In the genomic region with DNA sequence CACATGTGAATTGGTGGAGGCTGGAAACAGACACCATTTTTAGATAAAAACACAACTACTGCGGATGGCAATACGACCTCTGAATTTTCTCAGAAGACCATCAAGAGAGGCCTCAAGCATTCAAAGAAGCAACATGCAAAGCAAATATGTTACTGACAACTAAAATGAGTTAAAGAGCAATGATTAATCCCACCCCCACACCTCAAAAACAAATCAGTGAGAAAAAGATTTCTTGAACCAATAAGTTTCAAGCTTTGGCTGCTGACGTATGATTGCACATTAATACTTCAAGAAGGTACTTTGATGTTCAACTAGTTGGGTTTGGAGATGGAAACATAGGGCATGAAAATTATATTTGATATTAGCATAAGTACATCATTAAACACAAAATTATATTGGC, we compare ENCODE assay signal across 8 cellular contexts. TPM values are rescaled to one million over a fixed set of nuclear protein-coding genes. Genes with fewer than 3 reads are reported as not detected.
DNase-seq lines count a peak whose midpoint lies in the region; ATAC-seq, FAIRE-seq and TF ChIP-seq lines count a peak whose summit lies in the region.

No MANE protein-coding gene starts in this region.

- no peak for TF ChIP-seq EP300 in K562 (IDR thresholded peaks at IDR 0.05; ENCODE audit: low read length)

- CTCF ChIA-PET in K562 (lab: Yijun Ruan, JAX; ENCODE audit: low intra/inter-chr PET ratio) = no interaction called here

- peak overlapping the region; percentile 98 for H3K4me2 ChIP-seq in K562 (ENCODE audit: insufficient read depth, low read length)

- peaks cover 0 to 8% of the 10 kb centered on the region in 2 experiments; a peak in 2 of 5 replicates for H3K4me1 ChIP-seq in K562 (replicated peaks in 1 of 2; ENCODE audit: control insufficient read depth in 2 of 2, insufficient read depth in 2 of 2, low read length in 2 of 2)
- H3K4me1 ChIP-seq in mononuclear cell (ENCODE audit: insufficient read depth, low read length) = peaks cover 26% of the 10 kb centered on the region

- DNase-seq in HFF-Myc (ENCODE audit: extremely low read depth, low read depth) (no peak), K562 (ENCODE audit: extremely low read depth in 1 of 4, low spot score in 3 of 4) (peak in 1 of 4 experiments; percentile 12), C1 segment of cervical spinal cord (lab: John Stamatoyannopoulos, UW) (no peak)

- no peak for ATAC-seq in K562
- ATAC-seq in HG02588 (IDR thresholded peaks at IDR 0.05; ENCODE audit: unreplicated experiment) = no peak
- no peak for ATAC-seq in HG03159 (IDR thresholded peaks at IDR 0.05; ENCODE audit: unreplicated experiment)
- no peak for ATAC-seq in GM18870 (IDR thresholded peaks at IDR 0.05; ENCODE audit: unreplicated experiment)

- intact Hi-C loops in K562 (cut with micrococcal nuclease) = loop anchor here (5.0 kb wide), 2 partner anchors 145 to 275 kb away; no protein-coding TSS in a partner anchor

- H3K27me3 ChIP-seq in K562 (ENCODE audit: control insufficient read depth in 2 of 2, insufficient read depth in 2 of 2, low read length in 2 of 2) = no peaks in the 10 kb centered on the region
- no peaks in the 10 kb centered on the region for H3K27me3 ChIP-seq in mononuclear cell (ENCODE audit: insufficient read depth, low read length)

- H3K27ac ChIP-seq in 22Rv1 (peak overlapping the region; percentile 74), K562 (ENCODE audit: extremely low read depth, low read depth, low read length) (peak overlapping the region; percentile 84; the same call in 1 of the 3 replicates)

- no peaks in the 10 kb centered on the region for H3K9me3 ChIP-seq in K562 (replicated peaks; ENCODE audit: control insufficient read depth, insufficient read depth, low read depth, low read length)
- no peaks in the 10 kb centered on the region for H3K9me3 ChIP-seq in mononuclear cell (ENCODE audit: low read depth, low read length)

- peaks cover 13% of the 10 kb centered on the region; the same call in 2 of the 3 replicates for H3K36me3 ChIP-seq in K562 (ENCODE audit: control insufficient read depth, insufficient read depth, low read length)

- H2AFZ ChIP-seq in K562 (ENCODE audit: low read depth, low read length) = peak overlapping the region; percentile 97; the same call in 1 of the 2 replicates

- H3K9ac ChIP-seq in K562 (ENCODE audit: insufficient read depth in 1 of 2, low read depth in 2 of 2, low read length in 2 of 2) = peak overlapping the region in 1 of 2 experiments; percentile 91; a peak in 2 of 4 replicates

- TF ChIP-seq CTCF in 22Rv1 (IDR thresholded peaks at IDR 0.05) (no peak), HFF-Myc (IDR thresholded peaks at IDR 0.05; ENCODE audit: low read depth, low read length, missing control alignments) (no peak), K562 (IDR thresholded peaks at IDR 0.05 in 2 of 3, conservative IDR thresholded peaks at IDR 0.05 in 1 of 3; ENCODE audit: insufficient read depth in 2 of 3, low read depth in 1 of 3, low read length in 3 of 3) (no peak)

- peaks cover 54% of the 10 kb centered on the region for H3K79me2 ChIP-seq in K562 (ENCODE audit: control insufficient read depth, insufficient read depth, low read length)

- WGBS in K562 (ENCODE audit: insufficient coverage, low coverage, missing lambda C conversion rate) = 2% methylated on average over 3 of the region's 3 CpGs

- BruUV-seq in K562 (replicated peaks; lab: Mats Ljungman, UMichigan) = no TSS peak

- POLR2A ChIA-PET in K562 (lab: Yijun Ruan, JAX) = interaction anchor here (0.6 to 1.3 kb wide), 2 partner anchors 13 to 37 kb away, joined by 3 to 4 read pairs; no protein-coding TSS in a partner anchor

- no peaks in the 10 kb centered on the region for H3K9me1 ChIP-seq in K562 (ENCODE audit: control insufficient read depth, insufficient read depth, low read length)

- FAIRE-seq in K562 (lab: Jason Lieb, UNC) = no peak

- H3K4me3 ChIP-seq in HFF-Myc (replicated peaks; ENCODE audit: low read depth, low read length) (peak overlapping the region; percentile 90), K562 (peak overlapping the region; percentile 74), mononuclear cell (ENCODE audit: low read length) (peak overlapping the region; percentile 85)

- in situ Hi-C loops in K562 (cut with MboI) = no loop called here

- no peaks in the 10 kb centered on the region for H4K20me1 ChIP-seq in K562 (replicated peaks; ENCODE audit: control insufficient read depth, insufficient read depth, low read length)

- TF ChIP-seq POLR2A in K562 (conservative IDR thresholded peaks at IDR 0.05) = no peak

- TF ChIP-seq RAD21 in K562 (CRISPR knock-in tag; conservative IDR thresholded peaks at IDR 0.05 in 1 of 2, IDR thresholded peaks at IDR 0.05 in 1 of 2) = no peak

TF ChIP-seq in K562, 482 proteins besides CTCF, POLR2A, EP300 and RAD21:
- TF ChIP-seq KAT7 (CRISPR knock-in tag; IDR thresholded peaks at IDR 0.05; ENCODE audit: borderline replicate concordance) (0 out of 2 replicates have a peak, but pooled peaks have one; percentile 4), POLR2G (IDR thresholded peaks at IDR 0.05; ENCODE audit: low read depth, low read length) (no peak), RNF2 (IDR thresholded peaks at IDR 0.05) (no peak), YY1 (IDR thresholded peaks at IDR 0.05; ENCODE audit: borderline replicate concordance in 1 of 3, control insufficient read depth in 1 of 3, extremely low read depth in 1 of 3, insufficient read depth in 3 of 3, insufficient read length in 1 of 3, insufficient replicate concordance in 2 of 3, low read depth in 1 of 3, low read length in 2 of 3) (peak in 1 of 3 experiments; percentile 47), EZH2 (IDR thresholded peaks at IDR 0.05; ENCODE audit: borderline replicate concordance, low read depth, low read length) (no peak), KDM1A (IDR thresholded peaks at IDR 0.05) (0 out of 4 replicates have a peak, but pooled peaks of 1 of the 2 experiments have one; percentile 25), EGR1 (conservative IDR thresholded peaks at IDR 0.05) (peak; percentile 16; the same call in 1 of the 2 replicates)

RNA-seq across cellular contexts. Expression of a gene that starts 1.0 kb away (rescaled TPM):
- 6.4 and 14.7 TPM in 2 replicates for total RNA-seq in K562 (2011; cell fraction: chromatin; rRNA removed; ENCODE audit: low replicate concordance)
- 3.7 and 5.0 TPM in 2 replicates for total RNA-seq in K562 (2011; cell fraction: nucleolus; rRNA removed)
- total RNA-seq in K562 (2011; cell fraction: nucleoplasm; rRNA removed) = 6.0 and 6.5 TPM in 2 replicates
- total RNA-seq in K562 (2014; rRNA removed) = 7.1 and 8.2 TPM in 2 replicates
- 17.9 and 20.4 TPM in 2 replicates for total RNA-seq in K562 (2014; rRNA removed; fragmentation: Illumina TruSeq; extraction: Trizol)
- 10.7 and 11.4 TPM in 2 replicates for total RNA-seq in K562 (2015; rRNA removed; fragmentation: Illumina TruSeq; extraction: Trizol)
- 15.5 and 16.0 TPM in 2 replicates for total RNA-seq in K562 (2021)
- 20.0 and 26.2 TPM in 2 replicates for polyA plus RNA-seq in K562 (2011; rRNA removed)
- 5.2 and 9.4 TPM in 2 replicates for polyA plus RNA-seq in K562 (2011; cell fraction: cytosol; rRNA removed)
- 15.5 and 27.7 TPM in 2 replicates for polyA plus RNA-seq in K562 (2011; cell fraction: nucleus; rRNA removed)
- 13.3 and 17.6 TPM in 2 replicates for polyA plus RNA-seq in K562 (2012)
- 14.0 and 15.5 TPM in 2 replicates for polyA plus RNA-seq in K562 (2014; fragmentation: Illumina TruSeq; extraction: Trizol)
- polyA plus RNA-seq in K562 (2014; fragmentation: Nextera tagmentation; extraction: Ambion mirVana) = 10 to 100 TPM; 21.0 to 26.4 TPM
- polyA plus RNA-seq in K562 (2014; rRNA removed) = 14.1 and 14.8 TPM in 2 replicates
- polyA minus RNA-seq in K562 (2011; rRNA and poly(A)+ RNA removed) = 33.0 and 34.6 TPM in 2 replicates
- 6.9 and 10.3 TPM in 2 replicates for polyA minus RNA-seq in K562 (2011; cell fraction: cytosol; rRNA and poly(A)+ RNA removed)
- 9.2 and 22.4 TPM in 2 replicates for polyA minus RNA-seq in K562 (2011; cell fraction: nucleus; rRNA and poly(A)+ RNA removed)
- total RNA-seq in mononuclear cell = 3.8 TPM

RNA-seq across cellular contexts. Expression of a gene that starts 1.1 kb away (rescaled TPM):
- total RNA-seq in K562 (2011; cell fraction: chromatin; rRNA removed; ENCODE audit: low replicate concordance) = 3.2 and 11.6 TPM in 2 replicates
- total RNA-seq in K562 (2011; cell fraction: nucleolus; rRNA removed) = 2.1 and 2.2 TPM in 2 replicates
- total RNA-seq in K562 (2011; cell fraction: nucleoplasm; rRNA removed) = 5.8 and 14.0 TPM in 2 replicates
- total RNA-seq in K562 (2014; rRNA removed) = 12.7 and 14.2 TPM in 2 replicates
- 26.5 and 34.3 TPM in 2 replicates for total RNA-seq in K562 (2014; rRNA removed; fragmentation: Illumina TruSeq; extraction: Trizol)
- total RNA-seq in K562 (2015; rRNA removed; fragmentation: Illumina TruSeq; extraction: Trizol) = 15.7 and 17.5 TPM in 2 replicates
- total RNA-seq in K562 (2021) = 16.4 and 18.5 TPM in 2 replicates
- polyA plus RNA-seq in K562 (2011; rRNA removed) = 19.1 and 29.5 TPM in 2 replicates
- 2.9 and 7.8 TPM in 2 replicates for polyA plus RNA-seq in K562 (2011; cell fraction: cytosol; rRNA removed)
- polyA plus RNA-seq in K562 (2011; cell fraction: nucleus; rRNA removed) = 4.3 and 8.1 TPM in 2 replicates
- polyA plus RNA-seq in K562 (2012) = 12.0 and 15.5 TPM in 2 replicates
- polyA plus RNA-seq in K562 (2014; fragmentation: Illumina TruSeq; extraction: Trizol) = 24.3 and 26.4 TPM in 2 replicates
- polyA plus RNA-seq in K562 (2014; fragmentation: Nextera tagmentation; extraction: Ambion mirVana) = 10 to 100 TPM; 39.5 to 48.3 TPM
- polyA plus RNA-seq in K562 (2014; rRNA removed) = 17.4 and 21.5 TPM in 2 replicates
- 13.0 and 15.2 TPM in 2 replicates for polyA minus RNA-seq in K562 (2011; rRNA and poly(A)+ RNA removed)
- polyA minus RNA-seq in K562 (2011; cell fraction: cytosol; rRNA and poly(A)+ RNA removed) = 2.7 and 4.9 TPM in 2 replicates
- 3.1 and 6.0 TPM in 2 replicates for polyA minus RNA-seq in K562 (2011; cell fraction: nucleus; rRNA and poly(A)+ RNA removed)
- 1.0 TPM for total RNA-seq in mononuclear cell

RNA-seq across cellular contexts. Expression of a gene that starts 37.7 kb away (rescaled TPM):
- total RNA-seq in K562 (2011; cell fraction: chromatin; rRNA removed; ENCODE audit: low replicate concordance) = not detected in 2 replicates
- not detected in 2 replicates for total RNA-seq in K562 (2011; cell fraction: nucleolus; rRNA removed)
- not detected in 2 replicates for total RNA-seq in K562 (2011; cell fraction: nucleoplasm; rRNA removed)
- not detected in 2 replicates for total RNA-seq in K562 (2014; rRNA removed)
- total RNA-seq in K562 (2014; rRNA removed; fragmentation: Illumina TruSeq; extraction: Trizol) = not detected in 2 replicates
- total RNA-seq in K562 (2015; rRNA removed; fragmentation: Illumina TruSeq; extraction: Trizol) = not detected in 2 replicates
- total RNA-seq in K562 (2021) = not detected in 2 replicates
- polyA plus RNA-seq in K562 (2011; rRNA removed) = not detected in 2 replicates
- not detected in 2 replicates for polyA plus RNA-seq in K562 (2011; cell fraction: cytosol; rRNA removed)
- polyA plus RNA-seq in K562 (2011; cell fraction: nucleus; rRNA removed) = not detected in 2 replicates
- not detected in 2 replicates for polyA plus RNA-seq in K562 (2012)
- polyA plus RNA-seq in K562 (2014; fragmentation: Illumina TruSeq; extraction: Trizol) = not detected in 2 replicates
- polyA plus RNA-seq in K562 (2014; fragmentation: Nextera tagmentation; extraction: Ambion mirVana) = not detected
- not detected in 2 replicates for polyA plus RNA-seq in K562 (2014; rRNA removed)
- polyA minus RNA-seq in K562 (2011; rRNA and poly(A)+ RNA removed) = not detected in 2 replicates
- polyA minus RNA-seq in K562 (2011; cell fraction: cytosol; rRNA and poly(A)+ RNA removed) = not detected in 2 replicates
- polyA minus RNA-seq in K562 (2011; cell fraction: nucleus; rRNA and poly(A)+ RNA removed) = not detected in 2 replicates
- total RNA-seq in mononuclear cell = not detected
